In genomic region chr11:61901353-61901858, GRCh38 we compare ENCODE assay signal across 1 cellular context.
TF ChIP-seq lines count a peak whose summit lies in the region.

No MANE protein-coding gene starts in this region.

TF ChIP-seq in K562, 482 proteins besides CTCF, POLR2A, EP300 and RAD21 (continued from another document):
- TF ChIP-seq TFAP4 (CRISPR knock-in tag; IDR thresholded peaks at IDR 0.05; ENCODE audit: borderline replicate concordance) = peak; percentile 22; the same call in 1 of the 2 replicates
- TF ChIP-seq ARID2 (IDR thresholded peaks at IDR 0.05) = 0 out of 2 replicates have a peak, but pooled peaks have one; percentile 43
- 0 out of 2 replicates have a peak, but pooled peaks have one; percentile 5 for TF ChIP-seq ZNF263 (CRISPR knock-in tag; IDR thresholded peaks at IDR 0.05; ENCODE audit: borderline replicate concordance)
- TF ChIP-seq, protein P1, sequence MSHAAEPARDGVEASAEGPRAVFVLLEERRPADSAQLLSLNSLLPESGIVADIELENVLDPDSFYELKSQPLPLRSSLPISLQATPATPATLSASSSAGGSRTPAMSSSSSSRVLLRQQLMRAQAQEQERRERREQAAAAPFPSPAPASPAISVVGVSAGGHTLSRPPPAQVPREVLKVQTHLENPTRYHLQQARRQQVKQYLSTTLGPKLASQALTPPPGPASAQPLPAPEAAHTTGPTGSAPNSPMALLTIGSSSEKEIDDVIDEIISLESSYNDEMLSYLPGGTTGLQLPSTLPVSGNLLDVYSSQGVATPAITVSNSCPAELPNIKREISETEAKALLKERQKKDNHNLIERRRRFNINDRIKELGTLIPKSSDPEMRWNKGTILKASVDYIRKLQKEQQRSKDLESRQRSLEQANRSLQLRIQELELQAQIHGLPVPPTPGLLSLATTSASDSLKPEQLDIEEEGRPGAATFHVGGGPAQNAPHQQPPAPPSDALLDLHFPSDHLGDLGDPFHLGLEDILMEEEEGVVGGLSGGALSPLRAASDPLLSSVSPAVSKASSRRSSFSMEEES (CRISPR knock-in tag; IDR thresholded peaks at IDR 0.05) = no peak
- TF ChIP-seq SMC3 (conservative IDR thresholded peaks at IDR 0.05; ENCODE audit: insufficient read depth, low read depth, low read length) = 0 out of 2 replicates have a peak, but pooled peaks have one; percentile 16
